17 cellular contexts compared by ENCODE assay signal in genomic region chr2:63992061-63992685, GRCh38.
"Had no signal": no experiment of that assay in that cellular context is flagged by ENCODE, and none has a peak within 500 bp of the region (broad histone marks: within the 10 kb centered on the region; RNA-seq: fewer than 3 reads in every experiment).

No MANE protein-coding gene starts in this region.

- H3K27ac ChIP-seq: colonic mucosa, skin epidermis, tibial nerve, vagina had no signal

- DNase-seq: activated CD4-positive, alpha-beta T cell treated with anti-CD3 and anti-CD28 coated beads, Interleukin-2, amount 10 ng/mL, durations not matched to agents 7 days and 5 days; activated naive CD4-positive, alpha-beta T cell treated with anti-CD3 and anti-CD28 coated beads, Interleukin-2, amount 10 ng/mL, durations not matched to agents 7 days and 5 days; activated T-cell treated with anti-CD3 and anti-CD28 coated beads for 4 hours; caudate nucleus; colonic mucosa; effector memory CD4-positive, alpha-beta T cell; erythroblast; glutamatergic neuron; mesenchymal stem cell; stimulated activated naive B cell treated with anti-CD40 and anti-IgM and Interleukin-4, amounts not matched to agents 10 μg/mL and 1 μg/mL and 100 μg/mL, for 72 hours had no signal

- H3K9me3 ChIP-seq: colonic mucosa, vagina had no signal

- H3K36me3 ChIP-seq: colonic mucosa, tibial nerve, vagina had no signal

- H3K27ac Mint-ChIP-seq: activated CD4-positive, alpha-beta T cell treated with anti-CD3 and anti-CD28 coated beads, Interleukin-2, amount 10 ng/mL, durations not matched to agents 7 days and 5 days; activated naive CD4-positive, alpha-beta T cell treated with anti-CD3 and anti-CD28 coated beads, Interleukin-2, amount 10 ng/mL, durations not matched to agents 7 days and 5 days; activated T-helper 17 cell treated with anti-CD3 and anti-CD28 coated beads, Interleukin-2, amount 50 U/mL, for 72 hours; nephron; stimulated activated naive B cell treated with anti-CD40 and anti-IgM and Interleukin-4, amounts not matched to agents 10 μg/mL and 1 μg/mL and 100 μg/mL, for 72 hours; T-helper 1 cell treated with Interleukin-12 subunit alpha and Interleukin-12 subunit beta and Interleukin-4 antibody, amounts not matched to agents 30 μg/mL and 1 μg/mL, for 36 hours; WTC11 had no signal

- H3K4me1 ChIP-seq: colonic mucosa, tibial nerve, vagina had no signal

- H3K4me1 Mint-ChIP-seq: nephron had no signal

- H3K4me3 ChIP-seq: colonic mucosa, skin epidermis, tibial nerve, vagina had no signal

- H3K4me3 Mint-ChIP-seq: activated CD4-positive, alpha-beta T cell treated with anti-CD3 and anti-CD28 coated beads, Interleukin-2, amount 10 ng/mL, durations not matched to agents 7 days and 5 days; activated naive CD4-positive, alpha-beta T cell treated with anti-CD3 and anti-CD28 coated beads, Interleukin-2, amount 10 ng/mL, durations not matched to agents 7 days and 5 days; activated T-helper 17 cell treated with anti-CD3 and anti-CD28 coated beads, Interleukin-2, amount 50 U/mL, for 72 hours; nephron; stimulated activated naive B cell treated with anti-CD40 and anti-IgM and Interleukin-4, amounts not matched to agents 10 μg/mL and 1 μg/mL and 100 μg/mL, for 72 hours; T-helper 1 cell treated with Interleukin-12 subunit alpha and Interleukin-12 subunit beta and Interleukin-4 antibody, amounts not matched to agents 30 μg/mL and 1 μg/mL, for 36 hours; WTC11 had no signal

- H3K27me3 ChIP-seq: colonic mucosa, tibial nerve, vagina had no signal

- H3K27me3 Mint-ChIP-seq: activated CD4-positive, alpha-beta T cell treated with anti-CD3 and anti-CD28 coated beads, Interleukin-2, amount 10 ng/mL, durations not matched to agents 7 days and 5 days; activated naive CD4-positive, alpha-beta T cell treated with anti-CD3 and anti-CD28 coated beads, Interleukin-2, amount 10 ng/mL, durations not matched to agents 7 days and 5 days; activated T-helper 17 cell treated with anti-CD3 and anti-CD28 coated beads, Interleukin-2, amount 50 U/mL, for 72 hours; stimulated activated naive B cell treated with anti-CD40 and anti-IgM and Interleukin-4, amounts not matched to agents 10 μg/mL and 1 μg/mL and 100 μg/mL, for 72 hours had no signal

- ATAC-seq: activated T-helper 17 cell treated with anti-CD3 and anti-CD28 coated beads, Interleukin-2, amount 50 U/mL, for 72 hours; stimulated activated naive B cell treated with anti-CD40 and anti-IgM and Interleukin-4, amounts not matched to agents 10 μg/mL and 1 μg/mL and 100 μg/mL, for 72 hours; WTC11 had no signal
